Comparison of ENCODE assay signal across 7 cellular contexts in genomic region chr1:3289502-3289901, GRCh38.
"Had no signal": no experiment of that assay in that cellular context is flagged by ENCODE, and none has a peak within 500 bp of the region (broad histone marks: within the 10 kb centered on the region; RNA-seq: fewer than 3 reads in every experiment).

No MANE protein-coding gene starts in this region.

- H3K4me3 ChIP-seq: GM23338 had no signal

- DNase-seq: H9, HCEC 1CT, HFFc6, KBM-7 had no signal

- H3K27ac ChIP-seq: HL-60 had no signal

- H3K4me1 Mint-ChIP-seq: IgD-negative memory B cell had no signal

- H3K27ac Mint-ChIP-seq: GM23338, H9, HFFc6, IgD-negative memory B cell had no signal

- H3K4me3 Mint-ChIP-seq: GM23338, H9, HFFc6, IgD-negative memory B cell had no signal

- ATAC-seq: GM23338 had no signal

- H3K9me3 Mint-ChIP-seq: GM23338, H9, HFFc6, IgD-negative memory B cell had no signal
